8 cellular contexts compared by ENCODE assay signal in genomic region chr6:35919827-35920751, GRCh38. TPM values are rescaled to one million over a fixed set of nuclear protein-coding genes. Genes with fewer than 3 reads are reported as not detected.
DNase-seq lines count a peak whose midpoint lies in the region; ATAC-seq and TF ChIP-seq lines count a peak whose summit lies in the region.

No MANE protein-coding gene starts in this region.

- 1% methylated on average over 35 to 49 of the region's 50 CpGs for WGBS in body of pancreas, 2 donors

- peaks cover 0 to 14% of the 10 kb centered on the region in 2 donors for H3K36me3 Mint-ChIP-seq in CD4-positive, alpha-beta memory T cell
- H3K36me3 Mint-ChIP-seq in T-helper 2 cell treated with Interferon-gamma antibody and Interleukin-4, amounts not matched to agents 5 μg/mL and 100 μg/mL, for 36 hours (ENCODE audit: low read depth): peaks cover 33% of the 10 kb centered on the region

- peak overlapping the region; percentile 89 to 98 (median 95) for H3K27ac Mint-ChIP-seq in CD4-positive, alpha-beta memory T cell
- H3K27ac Mint-ChIP-seq in T-helper 2 cell treated with Interferon-gamma antibody and Interleukin-4, amounts not matched to agents 5 μg/mL and 100 μg/mL, for 36 hours: peak overlapping the region; percentile 94

- H3K4me1 Mint-ChIP-seq in CD4-positive, alpha-beta memory T cell: peaks cover 27 to 47% (median 36%) of the 10 kb centered on the region in 4 donors
- H3K4me1 Mint-ChIP-seq in T-helper 2 cell treated with Interferon-gamma antibody and Interleukin-4, amounts not matched to agents 5 μg/mL and 100 μg/mL, for 36 hours (ENCODE audit: low read depth): peaks cover 40% of the 10 kb centered on the region

- peak; percentile 34 to 88 (median 47) for DNase-seq in CD4-positive, alpha-beta memory T cell
- peak; percentile 66 for DNase-seq in T-helper 2 cell treated with Interferon-gamma antibody and Interleukin-4, amounts not matched to agents 5 μg/mL and 100 μg/mL, for 36 hours (ENCODE audit: low spot score)
- peak; percentile 44 to 72 (median 56) for DNase-seq in body of pancreas
- peak; percentile 45 for DNase-seq in iPS-NIHi7 (ENCODE audit: extremely low spot score)
- peak; percentile 38 to 41 (median 39) for DNase-seq in stimulated activated CD4-positive, alpha-beta T cell treated with anti-CD3 and anti-CD28 coated beads, Interleukin-12 subunit alpha, Interleukin-12 subunit beta, amount 100 ng/mL, for 48 hours (ENCODE audit: low read depth in 2 of 3, low spot score in 1 of 3)
- DNase-seq in inferior parietal cortex (ENCODE audit: extremely low spot score): no peak

- no peaks in the 10 kb centered on the region for H3K9me3 ChIP-seq in CD4-positive, alpha-beta memory T cell (ENCODE audit: control insufficient read depth in 1 of 2, low read length in 2 of 2)
- no peaks in the 10 kb centered on the region for H3K9me3 ChIP-seq in body of pancreas

- no peaks in the 10 kb centered on the region for H3K36me3 ChIP-seq in CD4-positive, alpha-beta memory T cell (ENCODE audit: insufficient read depth, low read length)
- H3K36me3 ChIP-seq in body of pancreas (replicated peaks in 1 of 2; ENCODE audit: insufficient read depth in 1 of 2, low read depth in 2 of 2): no peaks in the 10 kb centered on the region

- TF ChIP-seq CTCF in body of pancreas (IDR thresholded peaks at IDR 0.05): no peak

- peaks cover 44% of the 10 kb centered on the region for H3K4me1 ChIP-seq in CD4-positive, alpha-beta memory T cell (ENCODE audit: insufficient read depth, low read length)
- H3K4me1 ChIP-seq in body of pancreas: peaks cover 40% of the 10 kb centered on the region

- TF ChIP-seq POLR2A in body of pancreas (IDR thresholded peaks at IDR 0.05): peak in 2 of 3 donors; percentile 55

- intact Hi-C loops in CD4-positive, alpha-beta memory T cell (cut with micrococcal nuclease): loop anchor here (2.0 kb wide), 1 partner anchor 107 kb away; the partner anchor contains the start of gene MAPK14
- intact Hi-C loops in body of pancreas (cut with DNase I): no loop called here

- CTCF ChIA-PET in CD4-positive, alpha-beta memory T cell (lab: Charles Lee; ENCODE audit: partially characterized antibody): interaction anchor here (1.2 to 1.8 kb wide), 2 partner anchors 8 to 176 kb away, joined by 3 to 7 read pairs; no protein-coding TSS in a partner anchor

- no peaks in the 10 kb centered on the region for H3K9me3 Mint-ChIP-seq in CD4-positive, alpha-beta memory T cell
- H3K9me3 Mint-ChIP-seq in T-helper 2 cell treated with Interferon-gamma antibody and Interleukin-4, amounts not matched to agents 5 μg/mL and 100 μg/mL, for 36 hours: no peaks in the 10 kb centered on the region

- H3K4me3 Mint-ChIP-seq in CD4-positive, alpha-beta memory T cell: peak overlapping the region; percentile 90 to 100 (median 98)
- peak overlapping the region; percentile 99 for H3K4me3 Mint-ChIP-seq in T-helper 2 cell treated with Interferon-gamma antibody and Interleukin-4, amounts not matched to agents 5 μg/mL and 100 μg/mL, for 36 hours

- ATAC-seq in GM19351 (IDR thresholded peaks at IDR 0.05; ENCODE audit: unreplicated experiment): peak; percentile 14
- ATAC-seq in HG03565 (IDR thresholded peaks at IDR 0.05; ENCODE audit: unreplicated experiment): peak; percentile 18
- ATAC-seq in body of pancreas: peak; percentile 60

- POLR2A ChIA-PET in CD4-positive, alpha-beta memory T cell (lab: Charles Lee; ENCODE audit: partially characterized antibody): interaction anchor here (1.4 to 3.2 kb wide), 3 partner anchors 11 to 175 kb away, joined by 4 to 17 read pairs (median 5); partner anchors contain the start of gene MAPK14

- H3K27me3 Mint-ChIP-seq in CD4-positive, alpha-beta memory T cell: no peaks in the 10 kb centered on the region
- no peaks in the 10 kb centered on the region for H3K27me3 Mint-ChIP-seq in T-helper 2 cell treated with Interferon-gamma antibody and Interleukin-4, amounts not matched to agents 5 μg/mL and 100 μg/mL, for 36 hours (ENCODE audit: low read depth)

- H3K27me3 ChIP-seq in CD4-positive, alpha-beta memory T cell (ENCODE audit: insufficient read depth, low read length): no peaks in the 10 kb centered on the region
- H3K27me3 ChIP-seq in body of pancreas: no peaks in the 10 kb centered on the region

- peak overlapping the region; percentile 68 for H3K27ac ChIP-seq in CD4-positive, alpha-beta memory T cell (ENCODE audit: low read depth, low read length)
- peak overlapping the region; percentile 71 to 86 (median 80) for H3K27ac ChIP-seq in body of pancreas

- H3K4me3 ChIP-seq in CD4-positive, alpha-beta memory T cell (ENCODE audit: low read length in 2 of 2): peak overlapping the region; percentile 52 to 97
- peak overlapping the region; percentile 44 to 47 for H3K4me3 ChIP-seq in body of pancreas

RNA-seq across cellular contexts. Expression of gene SRPK1, which starts 0.8 kb away (rescaled TPM):
- total RNA-seq in CD4-positive, alpha-beta memory T cell: 10 to 100 TPM; 47.6 to 52.0 TPM
- polyA plus RNA-seq in CD4-positive, alpha-beta memory T cell: 10 to 100 TPM; 51.2 to 57.5 TPM
- 10 to 100 TPM; 30.4 to 80.4 TPM for total RNA-seq in body of pancreas
